In genomic region chr12:53952335-53952694, GRCh38 we compare ENCODE assay signal across 1 cellular context.
TF ChIP-seq lines count a peak whose summit lies in the region.

No MANE protein-coding gene starts in this region.

TF ChIP-seq in GM23338, 12 proteins besides CTCF, POLR2A, EP300 and RAD21 (continued from another document):
- no peak for TF ChIP-seq JUNB (IDR thresholded peaks at IDR 0.05; ENCODE audit: unreplicated experiment)
- TF ChIP-seq NANOG (IDR thresholded peaks at IDR 0.05; ENCODE audit: borderline replicate concordance), result no peak
- TF ChIP-seq, protein P1, sequence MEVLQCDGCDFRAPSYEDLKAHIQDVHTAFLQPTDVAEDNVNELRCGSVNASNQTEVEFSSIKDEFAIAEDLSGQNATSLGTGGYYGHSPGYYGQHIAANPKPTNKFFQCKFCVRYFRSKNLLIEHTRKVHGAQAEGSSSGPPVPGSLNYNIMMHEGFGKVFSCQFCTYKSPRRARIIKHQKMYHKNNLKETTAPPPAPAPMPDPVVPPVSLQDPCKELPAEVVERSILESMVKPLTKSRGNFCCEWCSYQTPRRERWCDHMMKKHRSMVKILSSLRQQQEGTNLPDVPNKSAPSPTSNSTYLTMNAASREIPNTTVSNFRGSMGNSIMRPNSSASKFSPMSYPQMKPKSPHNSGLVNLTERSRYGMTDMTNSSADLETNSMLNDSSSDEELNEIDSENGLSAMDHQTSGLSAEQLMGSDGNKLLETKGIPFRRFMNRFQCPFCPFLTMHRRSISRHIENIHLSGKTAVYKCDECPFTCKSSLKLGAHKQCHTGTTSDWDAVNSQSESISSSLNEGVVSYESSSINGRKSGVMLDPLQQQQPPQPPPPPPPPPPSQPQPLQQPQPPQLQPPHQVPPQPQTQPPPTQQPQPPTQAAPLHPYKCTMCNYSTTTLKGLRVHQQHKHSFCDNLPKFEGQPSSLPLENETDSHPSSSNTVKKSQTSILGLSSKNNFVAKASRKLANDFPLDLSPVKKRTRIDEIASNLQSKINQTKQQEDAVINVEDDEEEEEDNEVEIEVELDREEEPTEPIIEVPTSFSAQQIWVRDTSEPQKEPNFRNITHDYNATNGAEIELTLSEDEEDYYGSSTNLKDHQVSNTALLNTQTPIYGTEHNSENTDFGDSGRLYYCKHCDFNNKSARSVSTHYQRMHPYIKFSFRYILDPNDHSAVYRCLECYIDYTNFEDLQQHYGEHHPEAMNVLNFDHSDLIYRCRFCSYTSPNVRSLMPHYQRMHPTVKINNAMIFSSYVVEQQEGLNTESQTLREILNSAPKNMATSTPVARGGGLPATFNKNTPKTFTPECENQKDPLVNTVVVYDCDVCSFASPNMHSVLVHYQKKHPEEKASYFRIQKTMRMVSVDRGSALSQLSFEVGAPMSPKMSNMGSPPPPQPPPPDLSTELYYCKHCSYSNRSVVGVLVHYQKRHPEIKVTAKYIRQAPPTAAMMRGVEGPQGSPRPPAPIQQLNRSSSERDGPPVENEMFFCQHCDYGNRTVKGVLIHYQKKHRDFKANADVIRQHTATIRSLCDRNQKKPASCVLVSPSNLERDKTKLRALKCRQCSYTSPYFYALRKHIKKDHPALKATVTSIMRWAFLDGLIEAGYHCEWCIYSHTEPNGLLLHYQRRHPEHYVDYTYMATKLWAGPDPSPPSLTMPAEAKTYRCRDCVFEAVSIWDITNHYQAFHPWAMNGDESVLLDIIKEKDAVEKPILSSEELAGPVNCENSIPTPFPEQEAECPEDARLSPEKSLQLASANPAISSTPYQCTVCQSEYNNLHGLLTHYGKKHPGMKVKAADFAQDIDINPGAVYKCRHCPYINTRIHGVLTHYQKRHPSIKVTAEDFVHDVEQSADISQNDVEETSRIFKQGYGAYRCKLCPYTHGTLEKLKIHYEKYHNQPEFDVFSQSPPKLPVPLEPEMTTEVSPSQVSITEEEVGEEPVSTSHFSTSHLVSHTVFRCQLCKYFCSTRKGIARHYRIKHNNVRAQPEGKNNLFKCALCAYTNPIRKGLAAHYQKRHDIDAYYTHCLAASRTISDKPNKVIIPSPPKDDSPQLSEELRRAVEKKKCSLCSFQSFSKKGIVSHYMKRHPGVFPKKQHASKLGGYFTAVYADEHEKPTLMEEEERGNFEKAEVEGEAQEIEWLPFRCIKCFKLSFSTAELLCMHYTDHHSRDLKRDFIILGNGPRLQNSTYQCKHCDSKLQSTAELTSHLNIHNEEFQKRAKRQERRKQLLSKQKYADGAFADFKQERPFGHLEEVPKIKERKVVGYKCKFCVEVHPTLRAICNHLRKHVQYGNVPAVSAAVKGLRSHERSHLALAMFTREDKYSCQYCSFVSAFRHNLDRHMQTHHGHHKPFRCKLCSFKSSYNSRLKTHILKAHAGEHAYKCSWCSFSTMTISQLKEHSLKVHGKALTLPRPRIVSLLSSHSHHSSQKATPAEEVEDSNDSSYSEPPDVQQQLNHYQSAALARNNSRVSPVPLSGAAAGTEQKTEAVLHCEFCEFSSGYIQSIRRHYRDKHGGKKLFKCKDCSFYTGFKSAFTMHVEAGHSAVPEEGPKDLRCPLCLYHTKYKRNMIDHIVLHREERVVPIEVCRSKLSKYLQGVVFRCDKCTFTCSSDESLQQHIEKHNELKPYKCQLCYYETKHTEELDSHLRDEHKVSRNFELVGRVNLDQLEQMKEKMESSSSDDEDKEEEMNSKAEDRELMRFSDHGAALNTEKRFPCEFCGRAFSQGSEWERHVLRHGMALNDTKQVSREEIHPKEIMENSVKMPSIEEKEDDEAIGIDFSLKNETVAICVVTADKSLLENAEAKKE (CRISPR knock-in tag; IDR thresholded peaks at IDR 0.05), result no peak
- TF ChIP-seq ZNF331 (CRISPR knock-in tag; IDR thresholded peaks at IDR 0.05; ENCODE audit: low read depth), result no peak
- TF ChIP-seq STAT1 (IDR thresholded peaks at IDR 0.05; ENCODE audit: unreplicated experiment), result no peak
- no peak for TF ChIP-seq EZH2 (IDR thresholded peaks at IDR 0.05; ENCODE audit: low read depth, unreplicated experiment)
- TF ChIP-seq POLR2AphosphoS5 (IDR thresholded peaks at IDR 0.05; ENCODE audit: low read depth), result no peak
- TF ChIP-seq EZH2phosphoT487 (IDR thresholded peaks at IDR 0.05; ENCODE audit: unreplicated experiment), result no peak
